In the genomic region with DNA sequence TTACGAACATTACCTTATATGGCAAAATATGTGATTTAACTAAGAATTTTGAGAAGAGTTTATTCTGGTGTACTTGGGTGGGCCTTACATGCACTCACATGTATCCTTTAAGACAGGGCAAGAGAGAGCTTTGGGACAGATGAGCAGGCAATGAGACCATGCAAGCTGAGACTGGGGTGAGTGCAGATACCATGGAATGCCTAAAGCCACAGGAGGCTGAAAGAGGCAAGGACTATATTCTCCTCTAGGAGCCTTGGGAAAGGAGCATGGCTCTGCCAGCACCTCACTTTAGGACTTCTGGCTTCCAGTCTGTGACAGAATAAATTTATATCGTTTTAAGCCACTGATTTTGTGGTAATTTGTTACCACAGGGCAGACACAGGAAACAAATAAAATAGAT, we compare ENCODE assay signal across 21 cellular contexts.
"Had no signal": no experiment of that assay in that cellular context is flagged by ENCODE, and none has a peak within 500 bp of the region (broad histone marks: within the 10 kb centered on the region; RNA-seq: fewer than 3 reads in every experiment).

No MANE protein-coding gene starts in this region.

- H3K4me1 Mint-ChIP-seq: activated naive CD4-positive, alpha-beta T cell treated with anti-CD3 and anti-CD28 coated beads, Interleukin-2, amount 10 ng/mL, durations not matched to agents 7 days and 5 days; naive thymus-derived CD8-positive, alpha-beta T cell; T-helper 17 cell had no signal

- H3K27ac ChIP-seq: dorsolateral prefrontal cortex, esophagus muscularis mucosa, lower lobe of right lung, thoracic aorta, vagina had no signal

- H3K4me3 ChIP-seq: dorsolateral prefrontal cortex, esophagus muscularis mucosa, lower lobe of right lung, thoracic aorta, vagina had no signal

- H3K36me3 ChIP-seq: esophagus muscularis mucosa, lower lobe of right lung, thoracic aorta, vagina had no signal

- H3K4me3 Mint-ChIP-seq: activated CD4-positive, alpha-beta memory T cell treated with anti-CD3 and anti-CD28 coated beads for 36 hours; activated naive CD4-positive, alpha-beta T cell treated with anti-CD3 and anti-CD28 coated beads, Interleukin-2, amount 10 ng/mL, durations not matched to agents 7 days and 5 days; brain; effector memory CD8-positive, alpha-beta T cell; mesothelial cell of epicardium; naive thymus-derived CD8-positive, alpha-beta T cell; T-helper 17 cell; type B pancreatic cell had no signal

- H3K27me3 Mint-ChIP-seq: activated CD4-positive, alpha-beta memory T cell treated with anti-CD3 and anti-CD28 coated beads for 36 hours; activated naive CD4-positive, alpha-beta T cell treated with anti-CD3 and anti-CD28 coated beads, Interleukin-2, amount 10 ng/mL, durations not matched to agents 7 days and 5 days; brain; effector memory CD8-positive, alpha-beta T cell; naive thymus-derived CD8-positive, alpha-beta T cell; progenitor cell of endocrine pancreas; T-helper 17 cell; type B pancreatic cell had no signal

- H3K4me1 ChIP-seq: esophagus muscularis mucosa, lower lobe of right lung, vagina had no signal

- ATAC-seq: effector memory CD8-positive, alpha-beta T cell; naive thymus-derived CD8-positive, alpha-beta T cell; T-helper 17 cell had no signal

- H3K27ac Mint-ChIP-seq: activated CD4-positive, alpha-beta memory T cell treated with anti-CD3 and anti-CD28 coated beads for 36 hours; activated naive CD4-positive, alpha-beta T cell treated with anti-CD3 and anti-CD28 coated beads, Interleukin-2, amount 10 ng/mL, durations not matched to agents 7 days and 5 days; brain; effector memory CD8-positive, alpha-beta T cell; mesothelial cell of epicardium; naive thymus-derived CD8-positive, alpha-beta T cell; progenitor cell of endocrine pancreas; T-helper 17 cell; type B pancreatic cell had no signal

- H3K36me3 Mint-ChIP-seq: activated CD4-positive, alpha-beta memory T cell treated with anti-CD3 and anti-CD28 coated beads for 36 hours; activated naive CD4-positive, alpha-beta T cell treated with anti-CD3 and anti-CD28 coated beads, Interleukin-2, amount 10 ng/mL, durations not matched to agents 7 days and 5 days; brain; mesothelial cell of epicardium; naive thymus-derived CD8-positive, alpha-beta T cell; type B pancreatic cell had no signal

- H3K9me3 ChIP-seq: esophagus muscularis mucosa, lower lobe of right lung, thoracic aorta, vagina had no signal

- H3K9me3 Mint-ChIP-seq: activated CD4-positive, alpha-beta memory T cell treated with anti-CD3 and anti-CD28 coated beads for 36 hours; activated naive CD4-positive, alpha-beta T cell treated with anti-CD3 and anti-CD28 coated beads, Interleukin-2, amount 10 ng/mL, durations not matched to agents 7 days and 5 days; brain; mesothelial cell of epicardium; type B pancreatic cell had no signal

- DNase-seq: activated CD4-positive, alpha-beta memory T cell treated with anti-CD3 and anti-CD28 coated beads for 36 hours; activated CD4-positive, alpha-beta T cell treated with anti-CD3 and anti-CD28 coated beads for 48 hours; activated effector memory CD4-positive, alpha-beta T cell treated with anti-CD3 and anti-CD28 coated beads, Interleukin-2, amount 50 U/mL, for 16 hours; activated naive CD4-positive, alpha-beta T cell treated with anti-CD3 and anti-CD28 coated beads, Interleukin-2, amount 10 ng/mL, durations not matched to agents 7 days and 5 days; anterior cingulate cortex; dorsolateral prefrontal cortex; effector memory CD8-positive, alpha-beta T cell; hypothalamus; kidney; lower lobe of right lung; naive thymus-derived CD8-positive, alpha-beta T cell; stimulated activated CD4-positive, alpha-beta T cell treated with anti-CD3 and anti-CD28 coated beads, Interleukin-4, amount 100 ng/mL, for 24 hours; stimulated activated naive CD4-positive, alpha-beta T cell treated with Interleukin-2 at 50 U/mL for 16 hours; T-helper 17 cell had no signal

- H3K27me3 ChIP-seq: dorsolateral prefrontal cortex, esophagus muscularis mucosa, vagina had no signal
